Comparison of ENCODE assay signal across 1 cellular context in the genomic region with DNA sequence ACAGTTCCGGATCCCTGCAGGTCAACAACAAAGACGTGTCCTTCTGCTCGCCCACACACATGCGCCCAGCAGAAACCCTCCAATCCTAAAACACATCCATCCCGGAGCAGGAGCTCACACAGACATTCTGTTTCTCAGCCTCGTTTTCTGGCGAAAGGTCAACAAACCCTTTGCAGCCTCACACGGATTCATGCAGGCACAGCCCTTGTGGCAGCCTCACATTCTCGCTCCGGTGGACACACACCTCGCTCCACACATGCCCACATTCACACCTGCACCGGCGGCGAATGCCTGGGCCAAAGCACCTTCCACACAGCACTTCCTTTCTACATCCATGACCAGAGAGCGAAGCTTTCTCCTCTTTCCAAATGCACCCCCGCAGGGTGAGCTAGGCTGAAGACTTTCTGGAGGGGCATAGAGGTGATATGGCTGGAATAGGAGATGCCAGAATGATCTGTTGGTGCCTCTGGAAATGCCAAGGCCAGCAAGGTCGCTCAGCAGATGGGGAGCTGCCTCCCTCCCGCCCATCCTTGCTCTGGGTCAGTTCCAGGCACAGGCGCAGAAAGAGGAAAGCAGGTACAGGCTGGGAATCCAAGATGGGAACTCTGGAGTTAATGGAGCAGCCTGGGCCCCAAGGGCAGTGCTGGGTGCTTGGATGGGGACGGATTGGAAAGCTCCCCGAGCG.
TF ChIP-seq lines count a peak whose summit lies in the region.

No MANE protein-coding gene starts in this region.

TF ChIP-seq in GM23338, 12 proteins besides CTCF, POLR2A, EP300 and RAD21 (continued from another document):
- TF ChIP-seq ZNF462 (CRISPR knock-in tag; IDR thresholded peaks at IDR 0.05) (no peak), ZNF114 (CRISPR knock-in tag; IDR thresholded peaks at IDR 0.05) (no peak), NANOG (IDR thresholded peaks at IDR 0.05; ENCODE audit: borderline replicate concordance) (no peak)
